13 cellular contexts compared by ENCODE assay signal in genomic region chr6:43896474-43896873, GRCh38.
A peak's percentile ranks its signal among the peaks of the same experiment; 100 is the strongest.
DNase-seq lines count a peak whose midpoint lies in the region; ATAC-seq and TF ChIP-seq lines count a peak whose summit lies in the region.
"Had no signal": no experiment of that assay in that cellular context is flagged by ENCODE, and none has a peak within 500 bp of the region (broad histone marks: within the 10 kb centered on the region; RNA-seq: fewer than 3 reads in every experiment).

No MANE protein-coding gene starts in this region.

- H3K4me2 ChIP-seq in HCT116 (ENCODE audit: low read length) (no peak overlapping the region), OCI-LY7 (ENCODE audit: low read length) (no peak overlapping the region)

- RAD21 ChIA-PET in HCT116 (lab: Charles Lee; ENCODE audit: low non-redundant PET in 1 of 2, low total read pairs in 2 of 2, uncharacterized antibody in 2 of 2, unreplicated experiment in 2 of 2), result no interaction called here

- POLR2A ChIA-PET in HCT116 (lab: Charles Lee) (no interaction called here), OCI-LY7 (lab: Charles Lee) (no interaction called here)

- no peak overlapping the region for H3K9ac ChIP-seq in HCT116 (ENCODE audit: low read length)

- H3K4me3 ChIP-seq in cardiac muscle cell, result no peak overlapping the region
- no peak overlapping the region for H3K4me3 ChIP-seq in heart left ventricle
- no peak overlapping the region for H3K4me3 ChIP-seq in HCT116 (replicated peaks in 1 of 2; ENCODE audit: low read depth in 1 of 2, low read length in 2 of 2)
- no peak overlapping the region for H3K4me3 ChIP-seq in upper lobe of left lung
- no peak overlapping the region for H3K4me3 ChIP-seq in OCI-LY7 (ENCODE audit: low read depth, low read length, poor library complexity, severe bottlenecking)

- TF ChIP-seq EP300 in upper lobe of left lung (IDR thresholded peaks at IDR 0.05), result no peak

- no peak overlapping the region for H2AFZ ChIP-seq in HCT116 (ENCODE audit: low read depth, low read length, poor library complexity, severe bottlenecking)
- H2AFZ ChIP-seq in OCI-LY7 (ENCODE audit: low read length), result no peak overlapping the region

- no peaks in the 10 kb centered on the region for H3K79me2 ChIP-seq in HCT116 (ENCODE audit: insufficient read depth, low read length)
- H3K79me2 ChIP-seq in OCI-LY7 (ENCODE audit: insufficient read depth, low read depth, low read length), result no peaks in the 10 kb centered on the region

- no peak for ATAC-seq in heart left ventricle
- peak; percentile 64 for ATAC-seq in HCT116
- ATAC-seq in upper lobe of left lung (ENCODE audit: low FRiP score in 2 of 2), result no peak

- no peaks in the 10 kb centered on the region for H3K36me3 ChIP-seq in cardiac muscle cell
- H3K36me3 ChIP-seq in heart left ventricle, result no peaks in the 10 kb centered on the region
- H3K36me3 ChIP-seq in HCT116 (ENCODE audit: control insufficient read depth in 1 of 2, insufficient read depth in 2 of 2, low read length in 2 of 2), result no peaks in the 10 kb centered on the region
- H3K36me3 ChIP-seq in upper lobe of left lung, result no peaks in the 10 kb centered on the region
- H3K36me3 ChIP-seq in OCI-LY7 (ENCODE audit: insufficient read depth, low read length), result no peaks in the 10 kb centered on the region

- H3K27me3 ChIP-seq in cardiac muscle cell (no peaks in the 10 kb centered on the region), heart left ventricle (peaks cover 0 to 5% (median 0%) of the 10 kb centered on the region in 9 donors), HCT116 (ENCODE audit: insufficient read depth, low read length) (no peaks in the 10 kb centered on the region), upper lobe of left lung (no peaks in the 10 kb centered on the region)

- peaks cover 17% of the 10 kb centered on the region for H3K4me1 ChIP-seq in cardiac muscle cell (ENCODE audit: low read depth)
- peaks cover 0 to 13% (median 1%) of the 10 kb centered on the region in 12 donors for H3K4me1 ChIP-seq in heart left ventricle
- H3K4me1 ChIP-seq in HCT116 (ENCODE audit: control insufficient read depth in 1 of 2, insufficient read depth in 2 of 2, low read length in 2 of 2), result no peaks in the 10 kb centered on the region
- H3K4me1 ChIP-seq in upper lobe of left lung, result no peaks in the 10 kb centered on the region
- no peaks in the 10 kb centered on the region for H3K4me1 ChIP-seq in OCI-LY7 (ENCODE audit: insufficient read depth, low read length, poor library complexity, severe bottlenecking)
- H3K4me1 ChIP-seq: Caco-2 had no signal

- TF ChIP-seq CTCF in cardiac muscle cell (IDR thresholded peaks at IDR 0.05; ENCODE audit: low read depth, low read length), result no peak
- no peak for TF ChIP-seq CTCF in heart left ventricle (IDR thresholded peaks at IDR 0.05)
- TF ChIP-seq CTCF in HCT116 (IDR thresholded peaks at IDR 0.05 in 2 of 3, conservative IDR thresholded peaks at IDR 0.05 in 1 of 3; ENCODE audit: borderline replicate concordance in 1 of 3, insufficient read depth in 1 of 3, low read depth in 2 of 3, low read length in 2 of 3), result no peak
- TF ChIP-seq CTCF in upper lobe of left lung (IDR thresholded peaks at IDR 0.05), result no peak
- no peak for TF ChIP-seq CTCF in OCI-LY7 (conservative IDR thresholded peaks at IDR 0.05; ENCODE audit: low read length)

- H4K20me1 ChIP-seq in HCT116 (ENCODE audit: insufficient read depth) (no peaks in the 10 kb centered on the region), OCI-LY7 (ENCODE audit: insufficient read depth, low read length) (no peaks in the 10 kb centered on the region)

- BruUV-seq in HCT116 (replicated peaks; lab: Mats Ljungman, UMichigan) (no TSS peak), OCI-LY7 (replicated peaks; lab: Mats Ljungman, UMichigan) (no TSS peak)

- WGBS in heart left ventricle, 4 donors, result 37 to 57% (median 52%) methylated on average over 5 of the region's 5 CpGs
- 65 to 77% methylated on average over 5 of the region's 5 CpGs for WGBS in upper lobe of left lung, 2 donors

- TF ChIP-seq POLR2A in heart left ventricle (IDR thresholded peaks at IDR 0.05), result no peak
- TF ChIP-seq POLR2A in HCT116 (IDR thresholded peaks at IDR 0.05; ENCODE audit: borderline replicate concordance, extremely low read depth, insufficient read depth, insufficient read length), result no peak
- TF ChIP-seq POLR2A in erythroblast (IDR thresholded peaks at IDR 0.05; ENCODE audit: low read length), result peak; percentile 26
- TF ChIP-seq POLR2A in upper lobe of left lung (IDR thresholded peaks at IDR 0.05), result no peak

- TF ChIP-seq RAD21 in HCT116 (IDR thresholded peaks at IDR 0.05; ENCODE audit: low read depth), result no peak

- DNase-seq in cardiac muscle cell (ENCODE audit: low read depth in 1 of 2, low spot score in 1 of 2) (no peak), heart left ventricle (no peak), HCT116 (ENCODE audit: low read depth, low spot score) (no peak), erythroblast (lab: John Stamatoyannopoulos, UW) (no peak), upper lobe of left lung (no peak), OCI-LY7 (ENCODE audit: low spot score) (no peak), SIG-M5 treated with dmso at 0.1 percent for 504 hours (lab: John Stamatoyannopoulos, UW; ENCODE audit: unreplicated experiment) (no peak)
- DNase-seq: Caco-2; CD4-positive, alpha-beta T cell; GF-D8; GOT3; H7 had no signal

- no peaks in the 10 kb centered on the region for H3K9me2 ChIP-seq in HCT116 (ENCODE audit: insufficient read depth)
- no peaks in the 10 kb centered on the region for H3K9me2 ChIP-seq in OCI-LY7 (ENCODE audit: insufficient read depth, low read length)

- H3K27ac ChIP-seq in cardiac muscle cell (peak overlapping the region; percentile 34), heart left ventricle (no peak overlapping the region), HCT116 (ENCODE audit: low read depth, low read length) (no peak overlapping the region), upper lobe of left lung (no peak overlapping the region), OCI-LY7 (ENCODE audit: low read depth, low read length, poor library complexity, severe bottlenecking) (no peak overlapping the region)
- H3K27ac ChIP-seq: C4-2B had no signal

- H3K9me3 ChIP-seq in cardiac muscle cell (ENCODE audit: low read depth) (no peaks in the 10 kb centered on the region), heart left ventricle (no peaks in the 10 kb centered on the region), HCT116 (ENCODE audit: control insufficient read depth in 1 of 2, insufficient read depth in 1 of 2, low read depth in 1 of 2, low read length in 2 of 2) (no peaks in the 10 kb centered on the region), upper lobe of left lung (no peaks in the 10 kb centered on the region), OCI-LY7 (ENCODE audit: low read length) (no peaks in the 10 kb centered on the region)
- H3K9me3 ChIP-seq: Caco-2 had no signal

- CTCF ChIA-PET in HCT116 (lab: Charles Lee) (no interaction called here), OCI-LY7 (lab: Charles Lee; ENCODE audit: unreplicated experiment) (no interaction called here)

- intact Hi-C loops in heart left ventricle (cut with DNase I) (no loop called here), HCT116 (cut with micrococcal nuclease) (no loop called here), OCI-LY7 (cut with micrococcal nuclease; ENCODE audit: unreplicated experiment) (no loop called here)

TF ChIP-seq in HCT116, 20 proteins besides CTCF, POLR2A, EP300 and RAD21 (continues in another document):
- TF ChIP-seq ZBTB33 (IDR thresholded peaks at IDR 0.05; ENCODE audit: extremely low read depth, insufficient replicate concordance, low read length) (no peak), SP1 (IDR thresholded peaks at IDR 0.05; ENCODE audit: low read depth) (no peak), ELF1 (IDR thresholded peaks at IDR 0.05; ENCODE audit: borderline replicate concordance, low read depth) (no peak), SIN3A (IDR thresholded peaks at IDR 0.05; ENCODE audit: low read depth) (no peak), EGR1 (IDR thresholded peaks at IDR 0.05; ENCODE audit: low read depth) (no peak), POLR2AphosphoS5 (IDR thresholded peaks at IDR 0.05; ENCODE audit: low read depth, low read length) (no peak), ZFX (IDR thresholded peaks at IDR 0.05) (no peak), EZH2 (IDR thresholded peaks at IDR 0.05) (no peak), YY1 (IDR thresholded peaks at IDR 0.05; ENCODE audit: extremely low read depth, insufficient replicate concordance, low read depth, low read length) (no peak), ATF3 (IDR thresholded peaks at IDR 0.05) (no peak), CEBPB (IDR thresholded peaks at IDR 0.05; ENCODE audit: low read depth) (no peak)
